8 cellular contexts compared by ENCODE assay signal in genomic region chr10:80144302-80145131, GRCh38. TPM values are rescaled to one million over a fixed set of nuclear protein-coding genes. Genes with fewer than 3 reads are reported as not detected.
DNase-seq lines count a peak whose midpoint lies in the region; ATAC-seq and TF ChIP-seq lines count a peak whose summit lies in the region.

No MANE protein-coding gene starts in this region.

- DNase-seq in NCI-H526 treated with DMSO at 0.1 percent for 48 hours (lab: John Stamatoyannopoulos, UW), result peak; percentile 48
- peak; percentile 23 for DNase-seq in activated naive CD4-positive, alpha-beta T cell treated with Interleukin-2 at 50 U/mL for 16 hours
- peak; percentile 35 to 86 for DNase-seq in left lung
- DNase-seq in thyroid gland, result peak; percentile 34 to 42
- DNase-seq in smooth muscle cell (lab: John Stamatoyannopoulos, UW; ENCODE audit: unreplicated experiment), result no peak
- no peak for DNase-seq in occipital lobe (lab: John Stamatoyannopoulos, UW)

- H3K4me3 ChIP-seq in left lung, result peak overlapping the region in 1 of 2 donors; percentile 8
- H3K4me3 ChIP-seq in thyroid gland (replicated peaks in 1 of 3), result no peak overlapping the region
- no peak overlapping the region for H3K4me3 ChIP-seq in smooth muscle cell

- H3K27ac ChIP-seq in left lung, result no peak overlapping the region
- peak overlapping the region in 1 of 3 donors; percentile 15 for H3K27ac ChIP-seq in thyroid gland
- no peak overlapping the region for H3K27ac ChIP-seq in smooth muscle cell (ENCODE audit: low read depth)

- no peak overlapping the region for H3K9ac ChIP-seq in smooth muscle cell (ENCODE audit: low read depth)

- peaks cover 0 to 24% of the 10 kb centered on the region in 2 donors for H3K27me3 ChIP-seq in left lung
- no peaks in the 10 kb centered on the region for H3K27me3 ChIP-seq in thyroid gland
- H3K27me3 ChIP-seq in smooth muscle cell (ENCODE audit: low read depth), result no peaks in the 10 kb centered on the region

- no peak overlapping the region for H2AFZ ChIP-seq in smooth muscle cell (ENCODE audit: low read depth)

- H3F3A ChIP-seq in smooth muscle cell (ENCODE audit: low read depth), result no peaks in the 10 kb centered on the region

- 24% methylated on average over 15 to 19 of the region's 33 CpGs for WGBS in thyroid gland, 2 donors
- WGBS in smooth muscle cell (ENCODE audit: low lambda C conversion rate), result 73% methylated on average over 33 of the region's 33 CpGs

- TF ChIP-seq CTCF in left lung (IDR thresholded peaks at IDR 0.05) (no peak), thyroid gland (IDR thresholded peaks at IDR 0.05) (no peak), smooth muscle cell (IDR thresholded peaks at IDR 0.05; ENCODE audit: borderline replicate concordance, insufficient read depth, poor library complexity, severe bottlenecking) (no peak)

- no peak for TF ChIP-seq POLR2A in thyroid gland (IDR thresholded peaks at IDR 0.05)

- H3K36me3 ChIP-seq in left lung (peaks cover 0 to 9% of the 10 kb centered on the region in 2 donors), thyroid gland (no peaks in the 10 kb centered on the region), smooth muscle cell (ENCODE audit: low read depth) (no peaks in the 10 kb centered on the region)

- H3K4me2 ChIP-seq in smooth muscle cell, result no peak overlapping the region

- peaks cover 11 to 27% of the 10 kb centered on the region in 2 donors for H3K4me1 ChIP-seq in left lung
- H3K4me1 ChIP-seq in thyroid gland, result peaks cover 10 to 12% of the 10 kb centered on the region in 2 donors
- no peaks in the 10 kb centered on the region for H3K4me1 ChIP-seq in smooth muscle cell (ENCODE audit: low read depth)

- H4K20me1 ChIP-seq in smooth muscle cell (ENCODE audit: low read depth), result no peaks in the 10 kb centered on the region

- ATAC-seq in GM19324 (IDR thresholded peaks at IDR 0.05; ENCODE audit: low FRiP score, unreplicated experiment), result peak; percentile 59
- ATAC-seq in HG02981 (IDR thresholded peaks at IDR 0.05; ENCODE audit: unreplicated experiment), result peak; percentile 45
- ATAC-seq in left lung, result peak; percentile 69

- intact Hi-C loops in left lung (cut with DNase I), result loop anchor here (5.0 to 10.0 kb wide), 3 partner anchors 63 to 78 kb away; partner anchors contain the start of gene ANXA11 (in 1 of the 2)
- intact Hi-C loops in thyroid gland (cut with DNase I), result loop anchor here (5.0 to 10.0 kb wide), 2 partner anchors 78 to 770 kb away; no protein-coding TSS in a partner anchor

- no peaks in the 10 kb centered on the region for H3K79me2 ChIP-seq in smooth muscle cell (ENCODE audit: low read depth)

- no peaks in the 10 kb centered on the region for H3K9me3 ChIP-seq in left lung
- H3K9me3 ChIP-seq in thyroid gland, result no peaks in the 10 kb centered on the region
- no peaks in the 10 kb centered on the region for H3K9me3 ChIP-seq in smooth muscle cell (replicated peaks; ENCODE audit: low read depth)

RNA-seq across cellular contexts. Expression of gene PLAC9, which starts 12.0 kb away (rescaled TPM):
- total RNA-seq in left lung (10 to 100 TPM; 35.0 to 53.8 TPM), thyroid gland (10 to 100 TPM in 3 of 4 donors, 1 to 10 TPM in 1; 5.5 to 65.6 (median 33.6) TPM), smooth muscle cell (1.5 TPM in 1 of 2 replicates, not detected in the other), occipital lobe (1.6 TPM)
- 14.6 and 23.7 TPM in 2 replicates for polyA plus RNA-seq in smooth muscle cell

Comparison
In these comparisons a context has a peak if more than half of its experiments do, and no peak if none do; other contexts are left out.
1. DNase-seq: peak in NCI-H526 treated with DMSO at 0.1 percent for 48 hours (single experiment), activated naive CD4-positive, alpha-beta T cell treated with Interleukin-2 at 50 U/mL for 16 hours (single experiment), left lung (2 of 2) and thyroid gland (2 of 2); none in smooth muscle cell (single experiment) and occipital lobe (single experiment).
2. Peak in every context shown above with its lines, with median percentiles within 50 percentile points of each other: ATAC-seq.